Comparison of ENCODE assay signal across 8 cellular contexts in the genomic region with DNA sequence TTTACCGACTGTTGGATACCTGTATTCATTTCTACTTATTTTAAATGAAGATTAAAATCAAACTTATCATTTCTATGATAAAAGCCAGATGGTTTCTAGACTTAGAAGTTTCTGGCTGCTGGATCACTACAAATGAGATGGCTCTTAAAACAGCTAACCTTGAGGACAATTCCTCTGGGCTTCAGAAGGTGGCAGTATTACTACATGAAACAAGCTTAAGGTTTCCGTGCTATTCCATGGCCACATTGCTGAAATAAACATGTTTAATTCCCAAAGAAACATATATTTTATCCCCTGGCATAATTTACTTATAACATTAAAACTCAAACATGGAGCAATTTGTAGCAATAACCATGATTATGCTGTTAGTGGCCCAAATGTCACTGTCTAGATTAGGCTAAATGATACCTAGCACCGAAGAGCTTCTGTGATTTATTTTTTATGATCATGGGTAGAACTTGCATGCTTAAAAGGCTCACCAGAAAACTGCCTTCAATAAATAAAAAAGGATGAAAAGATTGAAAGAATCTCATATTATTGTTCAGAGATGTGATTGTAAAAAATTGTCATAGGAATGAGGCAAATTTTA.
DNase-seq lines count a peak whose midpoint lies in the region; ATAC-seq and TF ChIP-seq lines count a peak whose summit lies in the region.

No MANE protein-coding gene starts in this region.

- H4K20me1 ChIP-seq in PC-9 (ENCODE audit: insufficient read depth) (no peaks in the 10 kb centered on the region), fibroblast of lung (ENCODE audit: control insufficient read depth, extremely low read depth, insufficient read depth, low read length) (no peaks in the 10 kb centered on the region)

- POLR2A ChIA-PET in PC-9 (lab: Charles Lee; ENCODE audit: unreplicated experiment) = no interaction called here

- CTCF ChIA-PET in PC-9 (lab: Charles Lee) = interaction anchor here (0.6 to 2.5 kb wide), 5 partner anchors 141 to 1594 kb away, joined by 3 to 49 read pairs (median 4); no protein-coding TSS in a partner anchor

- ATAC-seq in HG02852 (IDR thresholded peaks at IDR 0.05; ENCODE audit: unreplicated experiment) = peak; percentile 59
- ATAC-seq in HG03045 (IDR thresholded peaks at IDR 0.05; ENCODE audit: unreplicated experiment) = no peak

- H3F3A ChIP-seq in PC-9 (ENCODE audit: insufficient read depth, low read depth) = no peaks in the 10 kb centered on the region

- H2AFZ ChIP-seq in PC-9 (no peak overlapping the region), fibroblast of lung (ENCODE audit: low read length) (no peak overlapping the region)

- no TSS peak for BruUV-seq in PC-9 (replicated peaks; lab: Mats Ljungman, UMichigan)

- no peak overlapping the region for H3K4me2 ChIP-seq in PC-9
- no peak overlapping the region for H3K4me2 ChIP-seq in fibroblast of lung (ENCODE audit: extremely low read depth, insufficient read depth, low read length)

- H3K4me1 ChIP-seq in PC-9 (replicated peaks; ENCODE audit: insufficient read depth) = peaks cover 17% of the 10 kb centered on the region; the same call in 1 of the 2 replicates
- peaks cover 7% of the 10 kb centered on the region for H3K4me1 ChIP-seq in fibroblast of lung (ENCODE audit: control insufficient read depth, extremely low read depth, insufficient read depth, low read length)

- H3K9me3 ChIP-seq in PC-9 (ENCODE audit: insufficient read depth, low read depth) (no peaks in the 10 kb centered on the region), fibroblast of lung (ENCODE audit: control insufficient read depth, insufficient read depth, low read depth, low read length) (no peaks in the 10 kb centered on the region)

- H3K4me3 ChIP-seq in PC-9 (no peak overlapping the region), fibroblast of lung (replicated peaks in 1 of 4; ENCODE audit: control extremely low read depth in 1 of 4, insufficient read depth in 1 of 4, low read depth in 3 of 4, low read length in 4 of 4) (no peak overlapping the region)

- no peaks in the 10 kb centered on the region for H3K27me3 ChIP-seq in PC-9 (ENCODE audit: insufficient read depth, low read depth)
- H3K27me3 ChIP-seq in fibroblast of lung (ENCODE audit: control insufficient read depth, insufficient read depth, low read length) = no peaks in the 10 kb centered on the region

- peak; percentile 75 for TF ChIP-seq CTCF in PC-9 (conservative IDR thresholded peaks at IDR 0.05)
- peak; percentile 89 to 93 for TF ChIP-seq CTCF in fibroblast of lung (conservative IDR thresholded peaks at IDR 0.05 in 1 of 2, IDR thresholded peaks at IDR 0.05 in 1 of 2; ENCODE audit: low read depth in 1 of 2, low read length in 2 of 2)

- intact Hi-C loops in PC-9 (cut with micrococcal nuclease; ENCODE audit: unreplicated experiment) = loop anchor here (1.0 to 10.0 kb wide), 4 partner anchors 155 to 1843 kb away; no protein-coding TSS in a partner anchor

- DNase-seq in ELF-1 (ENCODE audit: low read depth, low spot score) = peak; percentile 24
- peak in 1 of 2 experiments; percentile 43 for DNase-seq in PC-9
- peak; percentile 63 to 86 for DNase-seq in fibroblast of lung (ENCODE audit: low read depth in 2 of 2)
- DNase-seq in pons (ENCODE audit: low spot score) = peak; percentile 55
- no peak for DNase-seq in activated CD4-positive, CD25-positive, alpha-beta regulatory T cell treated with anti-CD3 and anti-CD28 coated beads, Interleukin-2, amount 50 U/mL, for 72 hours
- DNase-seq in RPMI8226 = no peak

- H3K9me2 ChIP-seq in PC-9 (ENCODE audit: insufficient read depth) = no peaks in the 10 kb centered on the region

- no peak overlapping the region for H3K9ac ChIP-seq in fibroblast of lung (ENCODE audit: insufficient read depth, low read length)

- H3K79me2 ChIP-seq in PC-9 (ENCODE audit: low read depth) (no peaks in the 10 kb centered on the region), fibroblast of lung (ENCODE audit: control insufficient read depth, insufficient read depth, low read length) (no peaks in the 10 kb centered on the region)

- H3K27ac ChIP-seq in PC-9 = no peak overlapping the region
- no peak overlapping the region for H3K27ac ChIP-seq in fibroblast of lung (ENCODE audit: insufficient read depth, low read length)

- H3K36me3 ChIP-seq in PC-9 (ENCODE audit: low read depth) (no peaks in the 10 kb centered on the region), fibroblast of lung (ENCODE audit: control insufficient read depth, insufficient read depth, low read length) (no peaks in the 10 kb centered on the region)

Comparison
In these comparisons a context has a peak if more than half of its experiments do, and no peak if none do; other contexts are left out.
1. DNase-seq: peak in ELF-1 (single experiment), fibroblast of lung (2 of 2) and pons (single experiment); none in activated CD4-positive, CD25-positive, alpha-beta regulatory T cell treated with anti-CD3 and anti-CD28 coated beads, Interleukin-2, amount 50 U/mL, for 72 hours (single experiment) and RPMI8226 (single experiment).